Comparison of ENCODE assay signal across 8 cellular contexts in the genomic region with DNA sequence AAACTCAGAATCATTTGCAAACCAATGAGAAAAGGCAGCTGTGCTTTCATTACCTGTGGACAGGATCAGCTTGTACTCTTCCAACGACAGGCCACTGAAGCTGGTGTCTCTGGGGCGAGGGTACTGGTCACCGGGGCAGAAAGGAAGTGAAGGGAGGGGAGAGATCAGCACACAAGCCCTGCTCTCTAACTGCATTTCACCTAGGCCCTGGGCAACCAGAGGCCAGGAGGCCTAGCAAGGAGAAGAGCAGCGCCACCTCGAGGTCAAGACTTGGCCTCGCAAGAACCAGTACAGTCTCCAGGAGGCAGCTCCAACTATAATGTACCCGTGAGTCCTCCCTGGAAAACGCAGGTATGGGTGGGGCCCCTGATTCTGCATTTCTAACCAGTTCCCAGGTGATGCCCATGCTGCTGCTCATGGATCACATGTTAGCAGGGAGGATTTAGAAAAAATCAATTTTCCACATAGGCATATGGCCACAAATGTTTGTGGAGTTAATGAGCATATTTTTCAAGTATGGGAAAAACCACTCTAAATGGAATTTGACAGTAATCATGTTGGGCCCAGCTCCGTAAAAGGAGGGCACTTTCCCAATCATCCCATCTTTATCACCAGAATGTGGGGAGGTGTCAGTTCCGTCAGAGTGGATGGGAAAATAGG. TPM values are rescaled to one million over a fixed set of nuclear protein-coding genes. Genes with fewer than 3 reads are reported as not detected.
DNase-seq lines count a peak whose midpoint lies in the region; ATAC-seq and TF ChIP-seq lines count a peak whose summit lies in the region.

No MANE protein-coding gene starts in this region.

- no peaks in the 10 kb centered on the region for H3K4me1 ChIP-seq in neural progenitor cell
- peaks cover 20 to 40% of the 10 kb centered on the region in 2 donors for H3K4me1 ChIP-seq in thyroid gland

- H3K4me1 Mint-ChIP-seq in neural progenitor cell = peaks cover 7% of the 10 kb centered on the region

- peaks cover 7% of the 10 kb centered on the region for H3K36me3 ChIP-seq in neural progenitor cell
- H3K36me3 ChIP-seq in thyroid gland = peaks cover 12 to 17% of the 10 kb centered on the region in 2 donors

- no peak for TF ChIP-seq POLR2A in thyroid gland (IDR thresholded peaks at IDR 0.05)

- H3K27me3 Mint-ChIP-seq in neural progenitor cell (ENCODE audit: insufficient read depth, low read depth) = peaks cover 2% of the 10 kb centered on the region

- peaks cover 6% of the 10 kb centered on the region for H3K79me2 ChIP-seq in neural progenitor cell (ENCODE audit: low read depth)

- H3K9me3 Mint-ChIP-seq in neural progenitor cell = no peaks in the 10 kb centered on the region

- H3K9ac ChIP-seq in neural progenitor cell = no peak overlapping the region

- ATAC-seq in HG02610 (IDR thresholded peaks at IDR 0.05; ENCODE audit: unreplicated experiment) = peak; percentile 59
- ATAC-seq in esophagus mucosa = peak; percentile 68
- ATAC-seq in GM21528 (IDR thresholded peaks at IDR 0.05; ENCODE audit: low FRiP score, unreplicated experiment) = no peak

- H3F3A ChIP-seq in neural progenitor cell (ENCODE audit: low read depth) = peaks cover 18% of the 10 kb centered on the region

- H4K20me1 ChIP-seq in neural progenitor cell (ENCODE audit: low read depth) = peaks cover 30% of the 10 kb centered on the region

- no peaks in the 10 kb centered on the region for H3K27me3 ChIP-seq in neural progenitor cell
- H3K27me3 ChIP-seq in thyroid gland = no peaks in the 10 kb centered on the region

- TF ChIP-seq CTCF in neural progenitor cell (IDR thresholded peaks at IDR 0.05) = peak; percentile 90
- TF ChIP-seq CTCF in thyroid gland (IDR thresholded peaks at IDR 0.05) = peak; percentile 19 to 66 (median 58)

- H3K4me3 Mint-ChIP-seq in neural progenitor cell = no peak overlapping the region

- peak overlapping the region; percentile 42 for H3K27ac Mint-ChIP-seq in neural progenitor cell

- H2AFZ ChIP-seq in neural progenitor cell (replicated peaks) = no peak overlapping the region

- H3K27ac ChIP-seq in neural progenitor cell (no peak overlapping the region), thyroid gland (peak overlapping the region in 1 of 3 donors; percentile 59)

- H3K9me3 ChIP-seq in neural progenitor cell (ENCODE audit: low read depth) (no peaks in the 10 kb centered on the region), thyroid gland (no peaks in the 10 kb centered on the region)

- H3K4me3 ChIP-seq in neural progenitor cell = no peak overlapping the region
- H3K4me3 ChIP-seq in thyroid gland (replicated peaks in 1 of 3) = no peak overlapping the region

- 49 to 54% methylated on average over 10 of the region's 10 CpGs for WGBS in thyroid gland, 2 donors

- intact Hi-C loops in thyroid gland (cut with DNase I) = loop anchor here (2.0 kb wide), 1 partner anchor 116 kb away; no protein-coding TSS in a partner anchor

- H3K4me2 ChIP-seq in neural progenitor cell = no peak overlapping the region

- DNase-seq in Daoy (ENCODE audit: low read depth) (peak; percentile 79), NCI-H748 treated with DMSO at 0.1 percent for 48 hours (lab: John Stamatoyannopoulos, UW) (peak; percentile 77), neural progenitor cell (ENCODE audit: low spot score) (peak; percentile 89), thyroid gland (peak; percentile 71 to 78)
- DNase-seq in activated CD8-positive, alpha-beta memory T cell treated with anti-CD3 and anti-CD28 coated beads, Interleukin-2, amount 50 U/mL, for 24 hours (ENCODE audit: extremely low read depth) = peak; percentile 53

- H3K36me3 Mint-ChIP-seq in neural progenitor cell = peaks cover 9% of the 10 kb centered on the region

RNA-seq across cellular contexts. Expression of a gene that starts 11.0 kb away (rescaled TPM):
- 97.6 and 115 TPM in 2 replicates for total RNA-seq in Daoy (2014; rRNA removed; shearing (Covaris generic))
- total RNA-seq in esophagus mucosa (77.6 TPM), neural progenitor cell (ENCODE audit: low replicate concordance) (47.7 and 95.9 TPM in 2 replicates), thyroid gland (10 to 100 TPM; 21.1 to 74.7 (median 32.7) TPM)

RNA-seq across cellular contexts. Expression of a gene that starts 46.2 kb away (rescaled TPM):
- not detected in 2 replicates for total RNA-seq in Daoy (2014; rRNA removed; shearing (Covaris generic))
- total RNA-seq in esophagus mucosa (0.08 TPM), neural progenitor cell (ENCODE audit: low replicate concordance) (2.9 and 4.6 TPM in 2 replicates), thyroid gland (10 to 100 TPM in 3 of 4 donors, 1 to 10 TPM in 1; 7.9 to 20.5 (median 17.1) TPM)
